ENCODE assay signal across 8 cellular contexts in genomic region chr12:53221203-53222076, GRCh38.
DNase-seq lines count a peak whose midpoint lies in the region; TF ChIP-seq lines count a peak whose summit lies in the region.

No MANE protein-coding gene starts in this region.

- H3K4me3 Mint-ChIP-seq in nephron, result peak overlapping the region; percentile 84 to 91 (median 89)

- DNase-seq in NCI-H524 (lab: John Stamatoyannopoulos, UW) (peak; percentile 9 to 47), NCI-H524 treated with DMSO at 0.1 percent for 48 hours (lab: John Stamatoyannopoulos, UW) (no peak), HCEC 1CT (peak; percentile 49), NCI-H345 (lab: John Stamatoyannopoulos, UW) (peak; percentile 55), foreskin fibroblast (peak; percentile 59 to 85), DMS153 treated with DMSO at 0.1 percent for 48 hours (lab: John Stamatoyannopoulos, UW; ENCODE audit: unreplicated experiment) (no peak)
- peak; percentile 52 for DNase-seq in activated effector memory CD4-positive, alpha-beta T cell treated with Interleukin-2 at 50 U/mL for 16 hours

- peaks cover 74% of the 10 kb centered on the region for H3K4me1 Mint-ChIP-seq in nephron

- no peaks in the 10 kb centered on the region for H3K9me3 Mint-ChIP-seq in nephron

- no peaks in the 10 kb centered on the region for H3K36me3 Mint-ChIP-seq in nephron (ENCODE audit: low read depth)

- H3K27ac Mint-ChIP-seq in nephron, result peak overlapping the region; percentile 87 to 98 (median 97)

- TF ChIP-seq CTCF in foreskin fibroblast (IDR thresholded peaks at IDR 0.05; ENCODE audit: low read depth, low read length), result no peak
- peak in 1 of 3 experiments; percentile 22 for TF ChIP-seq CTCF in nephron (IDR thresholded peaks at IDR 0.05; ENCODE audit: unreplicated experiment in 3 of 3)

- peaks cover 13% of the 10 kb centered on the region for H3K27me3 Mint-ChIP-seq in nephron (ENCODE audit: low read depth)

- peak overlapping the region; percentile 49 to 63 for H3K4me3 ChIP-seq in foreskin fibroblast (ENCODE audit: low read depth in 1 of 2, low read length in 2 of 2)

Comparison
In these comparisons a context has a peak if more than half of its experiments do, and no peak if none do; other contexts are left out.
1. DNase-seq: peak in NCI-H524 (2 of 2), HCEC 1CT (single experiment), NCI-H345 (single experiment), activated effector memory CD4-positive, alpha-beta T cell treated with Interleukin-2 at 50 U/mL for 16 hours (single experiment) and foreskin fibroblast (2 of 2); none in NCI-H524 treated with DMSO at 0.1 percent for 48 hours (single experiment) and DMS153 treated with DMSO at 0.1 percent for 48 hours (single experiment).